Comparison of ENCODE assay signal across 15 cellular contexts in the genomic region with DNA sequence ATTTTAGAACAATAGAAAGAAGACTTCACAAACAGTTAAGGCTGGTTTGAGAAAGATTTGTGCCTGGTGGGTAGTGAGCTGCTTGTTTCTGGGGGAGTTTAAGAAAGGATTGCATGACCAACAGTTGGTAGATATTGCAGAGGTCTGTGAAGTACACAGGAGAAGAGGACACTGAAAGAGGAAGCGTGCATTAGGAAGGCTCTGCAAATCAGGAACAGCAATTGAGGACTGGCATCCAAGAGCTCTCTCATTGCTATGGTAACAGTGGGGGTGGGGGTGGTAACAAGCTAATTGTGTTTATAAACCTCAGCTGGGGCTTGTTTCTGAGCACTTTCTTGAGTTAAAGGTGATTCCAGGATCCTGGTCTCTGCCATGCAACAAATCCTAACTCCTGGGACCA.
DNase-seq lines count a peak whose midpoint lies in the region; ATAC-seq, FAIRE-seq and TF ChIP-seq lines count a peak whose summit lies in the region.
"Had no signal": no experiment of that assay in that cellular context is flagged by ENCODE, and none has a peak within 500 bp of the region (broad histone marks: within the 10 kb centered on the region; RNA-seq: fewer than 3 reads in every experiment).

No MANE protein-coding gene starts in this region.

- H3K4me3 Mint-ChIP-seq in neural progenitor cell: no peak overlapping the region
- H3K4me3 Mint-ChIP-seq: activated CD4-positive, alpha-beta memory T cell treated with anti-CD3 and anti-CD28 coated beads for 36 hours; CD8-positive, alpha-beta T cell; T-helper 2 cell treated with Interferon-gamma antibody and Interleukin-4, amounts not matched to agents 5 μg/mL and 100 μg/mL, for 36 hours had no signal

- peak; percentile 60 for DNase-seq in SIG-M5 (lab: John Stamatoyannopoulos, UW)
- DNase-seq in neural progenitor cell (ENCODE audit: low spot score): peak; percentile 23
- no peak for DNase-seq in colonic mucosa
- no peak for DNase-seq in RPMI8226
- no peak for DNase-seq in RCC 7860 (ENCODE audit: low spot score)
- DNase-seq: activated CD4-positive, alpha-beta memory T cell treated with anti-CD3 and anti-CD28 coated beads for 36 hours; aorta; CD8-positive, alpha-beta T cell; dorsolateral prefrontal cortex; NCI-H1048; NCI-H2227 treated with DMSO at 0.1 percent for 48 hours had no signal

- intact Hi-C loops in colonic mucosa (cut with DNase I): loop anchor here (10.0 kb wide), 1 partner anchor 294 kb away; no protein-coding TSS in a partner anchor

- no peaks in the 10 kb centered on the region for H3K9me3 Mint-ChIP-seq in neural progenitor cell
- H3K9me3 Mint-ChIP-seq: activated CD4-positive, alpha-beta memory T cell treated with anti-CD3 and anti-CD28 coated beads for 36 hours; activated T-helper 2 cell treated with anti-CD3 and anti-CD28 coated beads, Interferon-gamma antibody, Interleukin-2, Interleukin-4, amounts not matched to agents 10 μg/mL and 5 μg/mL and 100 μg/mL, durations not matched to agents 14 hours and 24 hours and 36 hours; CD8-positive, alpha-beta T cell; T-helper 2 cell treated with Interferon-gamma antibody and Interleukin-4, amounts not matched to agents 5 μg/mL and 100 μg/mL, for 36 hours had no signal

- no peak overlapping the region for H3K4me3 ChIP-seq in neural progenitor cell
- no peak overlapping the region for H3K4me3 ChIP-seq in colonic mucosa
- H3K4me3 ChIP-seq: dorsolateral prefrontal cortex had no signal

- H3K27ac ChIP-seq in neural progenitor cell (no peak overlapping the region), colonic mucosa (no peak overlapping the region)
- H3K27ac ChIP-seq: dorsolateral prefrontal cortex had no signal

- H3F3A ChIP-seq in neural progenitor cell (ENCODE audit: low read depth): no peaks in the 10 kb centered on the region

- no peaks in the 10 kb centered on the region for H4K20me1 ChIP-seq in neural progenitor cell (ENCODE audit: low read depth)

- H3K9ac ChIP-seq in neural progenitor cell: no peak overlapping the region
- no peak overlapping the region for H3K9ac ChIP-seq in colonic mucosa (ENCODE audit: low read depth in 2 of 2, low read length in 2 of 2)

- peak overlapping the region; percentile 85 for H2AFZ ChIP-seq in neural progenitor cell (replicated peaks)

- no peaks in the 10 kb centered on the region for H3K36me3 Mint-ChIP-seq in neural progenitor cell
- H3K36me3 Mint-ChIP-seq: CD8-positive, alpha-beta T cell had no signal

- H3K27me3 ChIP-seq in neural progenitor cell (no peaks in the 10 kb centered on the region), colonic mucosa (no peaks in the 10 kb centered on the region)
- H3K27me3 ChIP-seq: dorsolateral prefrontal cortex had no signal

- H3K27ac Mint-ChIP-seq in neural progenitor cell: no peak overlapping the region
- H3K27ac Mint-ChIP-seq: activated CD4-positive, alpha-beta memory T cell treated with anti-CD3 and anti-CD28 coated beads for 36 hours; activated T-helper 2 cell treated with anti-CD3 and anti-CD28 coated beads, Interferon-gamma antibody, Interleukin-2, Interleukin-4, amounts not matched to agents 10 μg/mL and 5 μg/mL and 100 μg/mL, durations not matched to agents 14 hours and 24 hours and 36 hours; CD8-positive, alpha-beta T cell; T-helper 2 cell treated with Interferon-gamma antibody and Interleukin-4, amounts not matched to agents 5 μg/mL and 100 μg/mL, for 36 hours had no signal

- peak overlapping the region; percentile 13 for H3K4me2 ChIP-seq in neural progenitor cell

- H3K4me1 ChIP-seq in neural progenitor cell: peaks cover 6% of the 10 kb centered on the region
- H3K4me1 ChIP-seq in colonic mucosa: no peaks in the 10 kb centered on the region

- FAIRE-seq in RCC 7860 (lab: Jason Lieb, UNC): no peak

- H3K36me3 ChIP-seq in neural progenitor cell: no peaks in the 10 kb centered on the region
- H3K36me3 ChIP-seq in colonic mucosa: no peaks in the 10 kb centered on the region

- peaks cover 6% of the 10 kb centered on the region for H3K27me3 Mint-ChIP-seq in neural progenitor cell (ENCODE audit: insufficient read depth, low read depth)
- H3K27me3 Mint-ChIP-seq: activated CD4-positive, alpha-beta memory T cell treated with anti-CD3 and anti-CD28 coated beads for 36 hours had no signal

- H3K9me3 ChIP-seq in neural progenitor cell (ENCODE audit: low read depth) (no peaks in the 10 kb centered on the region), colonic mucosa (no peaks in the 10 kb centered on the region)

- ATAC-seq in GM21360 (IDR thresholded peaks at IDR 0.05; ENCODE audit: unreplicated experiment) (peak; percentile 44), HG03108 (IDR thresholded peaks at IDR 0.05; ENCODE audit: unreplicated experiment) (peak; percentile 44)
- ATAC-seq: CD8-positive, alpha-beta T cell had no signal

- TF ChIP-seq CTCF in neural progenitor cell (IDR thresholded peaks at IDR 0.05) (no peak), colonic mucosa (IDR thresholded peaks at IDR 0.05) (no peak)

- no peaks in the 10 kb centered on the region for H3K79me2 ChIP-seq in neural progenitor cell (ENCODE audit: low read depth)

- H3K4me1 Mint-ChIP-seq in neural progenitor cell: peaks cover 10% of the 10 kb centered on the region

Comparison
In these comparisons a context has a peak if more than half of its experiments do, and no peak if none do; other contexts are left out.
1. DNase-seq: peak in SIG-M5 (single experiment) and neural progenitor cell (single experiment); none in colonic mucosa (single experiment), RPMI8226 (single experiment) and RCC 7860 (single experiment).